ENCODE assay signal across 8 cellular contexts in the genomic region with DNA sequence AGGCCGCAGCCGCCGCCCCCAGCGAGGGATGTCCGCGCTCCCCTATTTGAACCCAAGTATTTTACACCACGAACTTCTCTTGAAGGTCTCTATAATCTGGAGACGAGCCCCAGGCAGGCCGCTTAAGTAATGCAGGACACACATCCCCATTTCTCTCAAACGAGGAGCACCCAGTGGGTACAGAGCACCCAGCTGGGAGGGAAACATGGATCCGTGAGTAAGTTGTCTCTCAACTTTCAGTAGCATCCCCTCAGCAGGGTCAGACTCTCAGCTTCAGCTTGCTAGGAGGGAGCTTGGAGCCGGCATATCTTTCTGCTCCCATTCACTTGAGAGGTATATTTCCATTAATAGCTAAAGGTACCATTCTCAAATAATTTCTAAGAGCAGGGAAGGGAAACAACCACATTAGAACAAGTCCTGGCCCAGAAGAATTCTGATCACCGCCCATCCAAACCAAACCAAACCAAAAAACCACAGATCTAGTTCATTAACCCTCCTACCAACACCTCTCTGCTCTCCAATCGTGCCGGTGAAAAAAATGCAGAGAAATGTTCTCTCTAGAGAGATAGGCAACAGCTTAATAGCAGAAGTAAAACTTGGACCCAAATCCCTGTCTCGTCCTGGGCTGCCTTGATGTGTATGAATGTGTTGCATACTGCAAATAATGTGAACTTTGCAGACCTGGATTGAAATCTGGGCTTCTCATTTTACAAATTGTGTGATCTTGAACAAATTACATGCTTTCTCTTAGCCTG. TPM values are rescaled to one million over a fixed set of nuclear protein-coding genes. Genes with fewer than 3 reads are reported as not detected.
A peak's percentile ranks its signal among the peaks of the same experiment; 100 is the strongest.
DNase-seq lines count a peak whose midpoint lies in the region; ATAC-seq lines count a peak whose summit lies in the region.

No MANE protein-coding gene starts in this region.

- ATAC-seq in HG02840 (IDR thresholded peaks at IDR 0.05; ENCODE audit: low FRiP score, unreplicated experiment) (peak; percentile 12), aorta (ENCODE audit: low FRiP score) (peak; percentile 25)
- ATAC-seq in activated CD4-positive, CD25-positive, alpha-beta regulatory T cell treated with anti-CD3 and anti-CD28 coated beads, Interleukin-2, amount 50 U/mL, for 24 hours: no peak

- H3K9ac ChIP-seq in endocrine pancreas (ENCODE audit: control insufficient read depth, insufficient read depth, low read length): peak overlapping the region; percentile 41

- intact Hi-C loops in aorta (cut with DNase I): loop anchor here in 1 of 2 donors (5.0 to 10.0 kb wide), 2 partner anchors 52 to 561 kb away; a partner anchor contains a TSS

- 4% methylated on average over 16 of the region's 16 CpGs for WGBS in aorta, 2 donors

- peak overlapping the region in 1 of 2 donors; percentile 8 for H3K27ac ChIP-seq in aorta (ENCODE audit: low read depth in 1 of 2, low read length in 2 of 2)

- H3K9me3 ChIP-seq in endocrine pancreas (ENCODE audit: control insufficient read depth, low read length): no peaks in the 10 kb centered on the region
- no peaks in the 10 kb centered on the region for H3K9me3 ChIP-seq in aorta (ENCODE audit: control insufficient read depth, low read length)

- H3K4me1 ChIP-seq in endocrine pancreas (ENCODE audit: control insufficient read depth, insufficient read depth, low read length) (peaks cover 7% of the 10 kb centered on the region), aorta (ENCODE audit: control insufficient read depth in 1 of 2, insufficient read depth in 2 of 2, low read length in 2 of 2) (no peaks in the 10 kb centered on the region)

- H3K27me3 ChIP-seq in endocrine pancreas (ENCODE audit: control insufficient read depth, insufficient read depth, low read length) (no peaks in the 10 kb centered on the region), aorta (ENCODE audit: control insufficient read depth in 1 of 2, insufficient read depth in 2 of 2, low read length in 1 of 2) (no peaks in the 10 kb centered on the region)

- peak; percentile 51 for DNase-seq in NCI-H510A treated with DMSO at 0.1 percent for 48 hours (lab: John Stamatoyannopoulos, UW)
- DNase-seq in NCI-H510A (lab: John Stamatoyannopoulos, UW): no peak
- peak; percentile 60 for DNase-seq in RKO (ENCODE audit: low spot score)
- peak; percentile 13 for DNase-seq in midbrain (lab: John Stamatoyannopoulos, UW)
- no peak for DNase-seq in aorta

- H3K36me3 ChIP-seq in endocrine pancreas (ENCODE audit: control insufficient read depth, insufficient read depth, low read length): no peaks in the 10 kb centered on the region
- H3K36me3 ChIP-seq in aorta (ENCODE audit: control insufficient read depth in 1 of 2, insufficient read depth in 2 of 2, low read length in 1 of 2): no peaks in the 10 kb centered on the region

- H3K4me3 ChIP-seq in endocrine pancreas (ENCODE audit: control insufficient read depth, insufficient read depth, low read length): peak overlapping the region; percentile 70
- H3K4me3 ChIP-seq in aorta (ENCODE audit: low read length in 2 of 2): peak overlapping the region; percentile 86 to 87

RNA-seq across cellular contexts. Expression of a gene that starts 0.9 kb away (rescaled TPM):
- total RNA-seq in aorta: 10 to 100 TPM; 17.0 to 17.6 TPM
- 10 to 100 TPM in 1 of 2 donors, 1 to 10 TPM in 1; 8.0 to 10.0 TPM for polyA plus RNA-seq in aorta

Comparison
In these comparisons a context has a peak if more than half of its experiments do, and no peak if none do; other contexts are left out.
1. DNase-seq: peak in NCI-H510A treated with DMSO at 0.1 percent for 48 hours (single experiment), RKO (single experiment) and midbrain (single experiment); none in NCI-H510A (single experiment) and aorta (0 of 2).
2. ATAC-seq: peak in HG02840 (single experiment) and aorta (single experiment); none in activated CD4-positive, CD25-positive, alpha-beta regulatory T cell treated with anti-CD3 and anti-CD28 coated beads, Interleukin-2, amount 50 U/mL, for 24 hours (0 of 2).